In genomic region chr5:135079282-135079681, GRCh38 we compare ENCODE assay signal across 18 cellular contexts. TPM values are rescaled to one million over a fixed set of nuclear protein-coding genes. Genes with fewer than 3 reads are reported as not detected.
DNase-seq lines count a peak whose midpoint lies in the region; ATAC-seq, FAIRE-seq and TF ChIP-seq lines count a peak whose summit lies in the region.
"Had no signal": no experiment of that assay in that cellular context is flagged by ENCODE, and none has a peak within 500 bp of the region (broad histone marks: within the 10 kb centered on the region; RNA-seq: fewer than 3 reads in every experiment).

No MANE protein-coding gene starts in this region.

- peak; percentile 8 for DNase-seq in activated T-cell treated with anti-CD3 and anti-CD28 coated beads, Interleukin-2, amount 50 U/mL, for 24 hours
- no peak for DNase-seq in activated T-cell treated with anti-CD3 and anti-CD28 coated beads, Interleukin-2, amount 50 U/mL, for 4 hours
- no peak for DNase-seq in K562 (ENCODE audit: extremely low read depth in 1 of 4, low spot score in 3 of 4)
- peak; percentile 14 for DNase-seq in sciatic nerve (ENCODE audit: low spot score)
- no peak for DNase-seq in DMS79 (lab: John Stamatoyannopoulos, UW)
- no peak for DNase-seq in stimulated activated naive CD4-positive, alpha-beta T cell (lab: John Stamatoyannopoulos, UW)
- DNase-seq: AML-193; CD8-positive, alpha-beta T cell; COR-L47; DMS 273 treated with DMSO at 0.1 percent for 48 hours; DMS53; GM23248 had no signal

- H3K4me2 ChIP-seq in BLaER1, result peak overlapping the region; percentile 46
- H3K4me2 ChIP-seq in K562 (ENCODE audit: insufficient read depth, low read length), result no peak overlapping the region
- H3K4me2 ChIP-seq: A549 had no signal

- no peak overlapping the region for H3K9ac ChIP-seq in BLaER1
- H3K9ac ChIP-seq in K562 (ENCODE audit: insufficient read depth in 1 of 2, low read depth in 2 of 2, low read length in 2 of 2), result no peak overlapping the region; a peak in 1 of 4 replicates
- H3K9ac ChIP-seq: GM23248 had no signal

- H3K4me1 ChIP-seq in BLaER1 (peaks cover 8% of the 10 kb centered on the region), K562 (replicated peaks in 1 of 2; ENCODE audit: control insufficient read depth in 2 of 2, insufficient read depth in 2 of 2, low read length in 2 of 2) (no peaks in the 10 kb centered on the region; a peak in 2 of 5 replicates)
- H3K4me1 ChIP-seq: A549, HAP-1 had no signal

- TF ChIP-seq RAD21 in K562 (CRISPR knock-in tag; conservative IDR thresholded peaks at IDR 0.05 in 1 of 2, IDR thresholded peaks at IDR 0.05 in 1 of 2), result no peak

- no peaks in the 10 kb centered on the region for H3K9me1 ChIP-seq in K562 (ENCODE audit: control insufficient read depth, insufficient read depth, low read length)

- no peak for FAIRE-seq in K562 (lab: Jason Lieb, UNC)
- FAIRE-seq: A549, G401.6, GM12891 had no signal

- H3K4me3 ChIP-seq in BLaER1 (no peak overlapping the region), K562 (no peak overlapping the region)
- H3K4me3 ChIP-seq: A549, GM23248, HAP-1 had no signal

- no peaks in the 10 kb centered on the region for H3K79me2 ChIP-seq in K562 (ENCODE audit: control insufficient read depth, insufficient read depth, low read length)

- TF ChIP-seq EP300 in K562 (IDR thresholded peaks at IDR 0.05; ENCODE audit: low read length), result no peak

- no TSS peak for BruUV-seq in K562 (replicated peaks; lab: Mats Ljungman, UMichigan)

- H3K9me3 Mint-ChIP-seq in activated T-cell treated with anti-CD3 and anti-CD28 coated beads, Interleukin-2, amount 50 U/mL, for 24 hours, result peaks cover 13% of the 10 kb centered on the region
- peaks cover 7% of the 10 kb centered on the region for H3K9me3 Mint-ChIP-seq in activated T-cell treated with anti-CD3 and anti-CD28 coated beads, Interleukin-2, amount 50 U/mL, for 4 hours

- in situ Hi-C loops in K562 (cut with MboI), result no loop called here

- no peak overlapping the region for H3K4me3 Mint-ChIP-seq in activated T-cell treated with anti-CD3 and anti-CD28 coated beads, Interleukin-2, amount 50 U/mL, for 24 hours
- H3K4me3 Mint-ChIP-seq in activated T-cell treated with anti-CD3 and anti-CD28 coated beads, Interleukin-2, amount 50 U/mL, for 4 hours, result no peak overlapping the region
- H3K4me3 Mint-ChIP-seq: CD8-positive, alpha-beta T cell had no signal

- POLR2A ChIA-PET in K562 (lab: Yijun Ruan, JAX), result interaction anchor here (0.7 to 1.1 kb wide), 2 partner anchors 16 to 88 kb away, joined by 3 read pairs; no protein-coding TSS in a partner anchor

- WGBS in K562 (ENCODE audit: insufficient coverage, low coverage, missing lambda C conversion rate), result 27% methylated on average over 2 of the region's 2 CpGs

- no peak overlapping the region for H3K27ac Mint-ChIP-seq in activated T-cell treated with anti-CD3 and anti-CD28 coated beads, Interleukin-2, amount 50 U/mL, for 24 hours
- H3K27ac Mint-ChIP-seq: CD8-positive, alpha-beta T cell had no signal

- intact Hi-C loops in K562 (cut with micrococcal nuclease) (no loop called here), sciatic nerve (cut with DNase I) (no loop called here)

- no peak for TF ChIP-seq CTCF in K562 (IDR thresholded peaks at IDR 0.05 in 2 of 3, conservative IDR thresholded peaks at IDR 0.05 in 1 of 3; ENCODE audit: insufficient read depth in 2 of 3, low read depth in 1 of 3, low read length in 3 of 3)

- TF ChIP-seq POLR2A in K562 (conservative IDR thresholded peaks at IDR 0.05), result no peak

- H3K27me3 Mint-ChIP-seq in activated T-cell treated with anti-CD3 and anti-CD28 coated beads, Interleukin-2, amount 50 U/mL, for 24 hours, result peaks cover 18% of the 10 kb centered on the region
- H3K27me3 Mint-ChIP-seq in activated T-cell treated with anti-CD3 and anti-CD28 coated beads, Interleukin-2, amount 50 U/mL, for 4 hours (ENCODE audit: low read depth), result peaks cover 14% of the 10 kb centered on the region

- H4K20me1 ChIP-seq in BLaER1, result no peaks in the 10 kb centered on the region
- no peaks in the 10 kb centered on the region for H4K20me1 ChIP-seq in K562 (replicated peaks; ENCODE audit: control insufficient read depth, insufficient read depth, low read length)

- H3K27ac ChIP-seq in BLaER1 (no peak overlapping the region), K562 (ENCODE audit: extremely low read depth, low read depth, low read length) (no peak overlapping the region)
- H3K27ac ChIP-seq: 22Rv1, A549, GM23248 had no signal

- no peak for ATAC-seq in activated T-cell treated with anti-CD3 and anti-CD28 coated beads, Interleukin-2, amount 50 U/mL, for 4 hours
- no peak for ATAC-seq in K562
- no peak for ATAC-seq in sciatic nerve
- ATAC-seq: A549; CD8-positive, alpha-beta T cell had no signal

- H2AFZ ChIP-seq in K562 (ENCODE audit: low read depth, low read length), result no peak overlapping the region
- H2AFZ ChIP-seq: GM23248 had no signal

- no peaks in the 10 kb centered on the region for H3K36me3 Mint-ChIP-seq in activated T-cell treated with anti-CD3 and anti-CD28 coated beads, Interleukin-2, amount 50 U/mL, for 24 hours (ENCODE audit: low read depth)
- H3K36me3 Mint-ChIP-seq in activated T-cell treated with anti-CD3 and anti-CD28 coated beads, Interleukin-2, amount 50 U/mL, for 4 hours (ENCODE audit: insufficient read depth), result no peaks in the 10 kb centered on the region
- H3K36me3 Mint-ChIP-seq: CD8-positive, alpha-beta T cell had no signal

- no peaks in the 10 kb centered on the region for H3K27me3 ChIP-seq in BLaER1
- H3K27me3 ChIP-seq in K562 (ENCODE audit: control insufficient read depth in 2 of 2, insufficient read depth in 2 of 2, low read length in 2 of 2), result no peaks in the 10 kb centered on the region

- CTCF ChIA-PET in K562 (lab: Yijun Ruan, JAX; ENCODE audit: low intra/inter-chr PET ratio), result no interaction called here

- no peaks in the 10 kb centered on the region for H3K4me1 Mint-ChIP-seq in activated T-cell treated with anti-CD3 and anti-CD28 coated beads, Interleukin-2, amount 50 U/mL, for 24 hours (ENCODE audit: low read depth)
- no peaks in the 10 kb centered on the region for H3K4me1 Mint-ChIP-seq in activated T-cell treated with anti-CD3 and anti-CD28 coated beads, Interleukin-2, amount 50 U/mL, for 4 hours (ENCODE audit: low read depth)

- H3K36me3 ChIP-seq in BLaER1 (no peaks in the 10 kb centered on the region), K562 (ENCODE audit: control insufficient read depth, insufficient read depth, low read length) (no peaks in the 10 kb centered on the region)
- H3K36me3 ChIP-seq: HAP-1 had no signal

- peaks cover 22% of the 10 kb centered on the region for H3K9me3 ChIP-seq in BLaER1
- H3K9me3 ChIP-seq in K562 (replicated peaks; ENCODE audit: control insufficient read depth, insufficient read depth, low read depth, low read length), result peaks cover 3% of the 10 kb centered on the region
- H3K9me3 ChIP-seq: HAP-1 had no signal

TF ChIP-seq in K562, 482 proteins besides CTCF, POLR2A, EP300 and RAD21:
- TF ChIP-seq FOSL1 (tag; conservative IDR thresholded peaks at IDR 0.05) (no peak), MEF2D (tag; conservative IDR thresholded peaks at IDR 0.05; ENCODE audit: low read depth) (no peak), NFE2 (IDR thresholded peaks at IDR 0.05; ENCODE audit: low read depth) (no peak), BCOR (IDR thresholded peaks at IDR 0.05) (peak; percentile 22; the same call in 1 of the 2 replicates)

RNA-seq across cellular contexts. Expression of gene PITX1, which starts 45.3 kb away (rescaled TPM):
- total RNA-seq in activated T-cell treated with anti-CD3 and anti-CD28 coated beads, Interleukin-2, amount 50 U/mL, for 4 hours, result under 1 TPM in 2 of 3 donors, not detected in 1; 0.37 to 0.43 TPM
- total RNA-seq in K562 (2011; cell fraction: chromatin; rRNA removed; ENCODE audit: low replicate concordance), result 10.2 and 35.6 TPM in 2 replicates
- 39.9 and 42.6 TPM in 2 replicates for total RNA-seq in K562 (2011; cell fraction: nucleolus; rRNA removed)
- 19.5 and 26.3 TPM in 2 replicates for total RNA-seq in K562 (2011; cell fraction: nucleoplasm; rRNA removed)
- 59.8 and 73.9 TPM in 2 replicates for total RNA-seq in K562 (2014; rRNA removed)
- total RNA-seq in K562 (2014; rRNA removed; fragmentation: Illumina TruSeq; extraction: Trizol), result 2.3 and 3.1 TPM in 2 replicates
- total RNA-seq in K562 (2015; rRNA removed; fragmentation: Illumina TruSeq; extraction: Trizol), result 24.9 and 25.3 TPM in 2 replicates
- total RNA-seq in K562 (2021), result 88.2 and 90.4 TPM in 2 replicates
- polyA plus RNA-seq in K562 (2011; rRNA removed), result 30.8 and 50.1 TPM in 2 replicates
- 91.0 and 189 TPM in 2 replicates for polyA plus RNA-seq in K562 (2011; cell fraction: cytosol; rRNA removed)
- polyA plus RNA-seq in K562 (2011; cell fraction: nucleus; rRNA removed), result 68.1 and 94.4 TPM in 2 replicates
- polyA plus RNA-seq in K562 (2012), result 34.0 and 38.0 TPM in 2 replicates
- polyA plus RNA-seq in K562 (2014; fragmentation: Illumina TruSeq; extraction: Trizol), result 7.4 and 35.6 TPM in 2 replicates
- polyA plus RNA-seq in K562 (2014; fragmentation: Nextera tagmentation; extraction: Ambion mirVana), result under 1 TPM; 0.13 to 0.17 TPM
- 58.7 and 64.6 TPM in 2 replicates for polyA plus RNA-seq in K562 (2014; rRNA removed)
- polyA minus RNA-seq in K562 (2011; rRNA and poly(A)+ RNA removed), result 12.0 and 21.7 TPM in 2 replicates
- polyA minus RNA-seq in K562 (2011; cell fraction: cytosol; rRNA and poly(A)+ RNA removed), result 56.3 and 80.4 TPM in 2 replicates
- 21.8 and 31.4 TPM in 2 replicates for polyA minus RNA-seq in K562 (2011; cell fraction: nucleus; rRNA and poly(A)+ RNA removed)
- total RNA-seq in sciatic nerve, result 3.6 TPM
- total RNA-seq: CD8-positive, alpha-beta T cell; GM23248 had no signal
- polyA plus RNA-seq: GM23248 had no signal

Comparison
In these comparisons a context has a peak if more than half of its experiments do, and no peak if none do; other contexts are left out.
1. DNase-seq: peak in activated T-cell treated with anti-CD3 and anti-CD28 coated beads, Interleukin-2, amount 50 U/mL, for 24 hours (single experiment) and sciatic nerve (single experiment); none in activated T-cell treated with anti-CD3 and anti-CD28 coated beads, Interleukin-2, amount 50 U/mL, for 4 hours (single experiment), K562 (0 of 4), DMS79 (single experiment) and stimulated activated naive CD4-positive, alpha-beta T cell (0 of 6).